In the genomic region with DNA sequence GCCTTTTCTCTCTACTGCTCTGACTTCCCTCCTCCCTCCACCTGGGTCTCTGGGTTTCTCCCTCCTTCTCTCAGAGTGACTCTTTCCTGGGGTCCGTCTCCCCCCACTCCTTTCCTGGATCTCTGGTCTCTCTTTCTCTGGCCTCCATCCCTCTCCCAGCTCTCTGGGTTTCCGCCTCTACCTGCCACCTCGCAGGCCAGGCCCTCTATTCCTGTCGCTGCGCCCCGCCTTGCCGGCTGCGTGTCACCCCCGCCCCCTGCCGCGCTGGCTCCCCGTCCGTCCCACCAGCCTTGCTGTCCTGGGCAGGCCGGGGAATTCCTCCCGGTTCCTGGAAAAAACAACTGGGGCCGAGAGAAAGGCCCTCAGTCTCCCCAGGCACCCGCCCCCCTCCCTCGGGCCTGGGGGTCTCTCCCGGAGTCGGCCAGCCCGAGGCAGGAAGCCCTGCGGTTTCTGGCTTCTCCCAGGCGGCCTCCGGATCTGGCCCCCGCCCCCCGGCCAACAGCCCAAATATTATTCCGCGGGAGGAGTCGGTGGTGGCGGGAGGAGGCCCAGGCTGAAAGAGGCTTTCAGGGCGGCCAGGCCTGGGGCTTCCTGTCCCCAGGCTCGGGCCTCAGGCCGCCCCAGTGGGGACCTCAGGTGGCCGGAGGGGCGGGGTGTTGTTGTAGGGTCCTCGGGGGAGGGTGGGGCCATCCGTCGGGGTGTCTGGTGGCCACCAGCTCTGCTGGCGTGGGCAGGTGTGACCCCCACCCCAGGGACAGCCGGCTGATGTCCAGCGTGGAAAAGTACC, we compare ENCODE assay signal across 3 cellular contexts.
TF ChIP-seq lines count a peak whose summit lies in the region.

No MANE protein-coding gene starts in this region.

TF ChIP-seq in IMR-90, 13 proteins besides CTCF, POLR2A, EP300 and RAD21:
- TF ChIP-seq, protein P1, sequence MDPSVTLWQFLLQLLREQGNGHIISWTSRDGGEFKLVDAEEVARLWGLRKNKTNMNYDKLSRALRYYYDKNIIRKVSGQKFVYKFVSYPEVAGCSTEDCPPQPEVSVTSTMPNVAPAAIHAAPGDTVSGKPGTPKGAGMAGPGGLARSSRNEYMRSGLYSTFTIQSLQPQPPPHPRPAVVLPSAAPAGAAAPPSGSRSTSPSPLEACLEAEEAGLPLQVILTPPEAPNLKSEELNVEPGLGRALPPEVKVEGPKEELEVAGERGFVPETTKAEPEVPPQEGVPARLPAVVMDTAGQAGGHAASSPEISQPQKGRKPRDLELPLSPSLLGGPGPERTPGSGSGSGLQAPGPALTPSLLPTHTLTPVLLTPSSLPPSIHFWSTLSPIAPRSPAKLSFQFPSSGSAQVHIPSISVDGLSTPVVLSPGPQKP (IDR thresholded peaks at IDR 0.05; ENCODE audit: borderline replicate concordance, low read depth, low read length): no peak
- TF ChIP-seq CHD1 (IDR thresholded peaks at IDR 0.05; ENCODE audit: low read depth, low read length) (no peak), MXI1 (IDR thresholded peaks at IDR 0.05; ENCODE audit: borderline replicate concordance, low read depth, low read length) (no peak), RFX5 (IDR thresholded peaks at IDR 0.05; ENCODE audit: low read depth, low read length) (no peak), MAZ (IDR thresholded peaks at IDR 0.05; ENCODE audit: borderline replicate concordance, low read depth, low read length) (peak; percentile 28; the same call in 1 of the 2 replicates)
TF ChIP-seq in IMR-90: peak in this region for 1.

TF ChIP-seq in GM12878, 131 proteins besides CTCF, POLR2A, EP300 and RAD21 (continues in another document):
- no peak for TF ChIP-seq RUNX3 (IDR thresholded peaks at IDR 0.05; ENCODE audit: low read length)
- TF ChIP-seq NKRF (conservative IDR thresholded peaks at IDR 0.05): no peak
- TF ChIP-seq, protein P2, sequence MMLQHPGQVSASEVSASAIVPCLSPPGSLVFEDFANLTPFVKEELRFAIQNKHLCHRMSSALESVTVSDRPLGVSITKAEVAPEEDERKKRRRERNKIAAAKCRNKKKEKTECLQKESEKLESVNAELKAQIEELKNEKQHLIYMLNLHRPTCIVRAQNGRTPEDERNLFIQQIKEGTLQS (IDR thresholded peaks at IDR 0.05; ENCODE audit: borderline replicate concordance, extremely low read depth, low read depth, low read length): no peak
- no peak for TF ChIP-seq RAD51 (IDR thresholded peaks at IDR 0.05)
- TF ChIP-seq MLLT1 (IDR thresholded peaks at IDR 0.05): peak; percentile 80
- TF ChIP-seq, protein P3, sequence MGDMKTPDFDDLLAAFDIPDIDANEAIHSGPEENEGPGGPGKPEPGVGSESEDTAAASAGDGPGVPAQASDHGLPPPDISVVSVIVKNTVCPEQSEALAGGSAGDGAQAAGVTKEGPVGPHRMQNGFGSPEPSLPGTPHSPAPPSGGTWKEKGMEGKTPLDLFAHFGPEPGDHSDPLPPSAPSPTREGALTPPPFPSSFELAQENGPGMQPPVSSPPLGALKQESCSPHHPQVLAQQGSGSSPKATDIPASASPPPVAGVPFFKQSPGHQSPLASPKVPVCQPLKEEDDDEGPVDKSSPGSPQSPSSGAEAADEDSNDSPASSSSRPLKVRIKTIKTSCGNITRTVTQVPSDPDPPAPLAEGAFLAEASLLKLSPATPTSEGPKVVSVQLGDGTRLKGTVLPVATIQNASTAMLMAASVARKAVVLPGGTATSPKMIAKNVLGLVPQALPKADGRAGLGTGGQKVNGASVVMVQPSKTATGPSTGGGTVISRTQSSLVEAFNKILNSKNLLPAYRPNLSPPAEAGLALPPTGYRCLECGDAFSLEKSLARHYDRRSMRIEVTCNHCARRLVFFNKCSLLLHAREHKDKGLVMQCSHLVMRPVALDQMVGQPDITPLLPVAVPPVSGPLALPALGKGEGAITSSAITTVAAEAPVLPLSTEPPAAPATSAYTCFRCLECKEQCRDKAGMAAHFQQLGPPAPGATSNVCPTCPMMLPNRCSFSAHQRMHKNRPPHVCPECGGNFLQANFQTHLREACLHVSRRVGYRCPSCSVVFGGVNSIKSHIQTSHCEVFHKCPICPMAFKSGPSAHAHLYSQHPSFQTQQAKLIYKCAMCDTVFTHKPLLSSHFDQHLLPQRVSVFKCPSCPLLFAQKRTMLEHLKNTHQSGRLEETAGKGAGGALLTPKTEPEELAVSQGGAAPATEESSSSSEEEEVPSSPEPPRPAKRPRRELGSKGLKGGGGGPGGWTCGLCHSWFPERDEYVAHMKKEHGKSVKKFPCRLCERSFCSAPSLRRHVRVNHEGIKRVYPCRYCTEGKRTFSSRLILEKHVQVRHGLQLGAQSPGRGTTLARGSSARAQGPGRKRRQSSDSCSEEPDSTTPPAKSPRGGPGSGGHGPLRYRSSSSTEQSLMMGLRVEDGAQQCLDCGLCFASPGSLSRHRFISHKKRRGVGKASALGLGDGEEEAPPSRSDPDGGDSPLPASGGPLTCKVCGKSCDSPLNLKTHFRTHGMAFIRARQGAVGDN (IDR thresholded peaks at IDR 0.05): no peak; the same call in 1 of the 2 replicates
- TF ChIP-seq YBX1 (IDR thresholded peaks at IDR 0.05): no peak
- TF ChIP-seq MXI1 (IDR thresholded peaks at IDR 0.05; ENCODE audit: low read depth, low read length): no peak
- TF ChIP-seq NFIC (IDR thresholded peaks at IDR 0.05; ENCODE audit: low read depth, low read length): no peak
- no peak for TF ChIP-seq ZNF217 (IDR thresholded peaks at IDR 0.05)
- no peak for TF ChIP-seq JUNB (IDR thresholded peaks at IDR 0.05)
- TF ChIP-seq IKZF1 (conservative IDR thresholded peaks at IDR 0.05): peak; percentile 75
- TF ChIP-seq TAF1 (IDR thresholded peaks at IDR 0.05; ENCODE audit: borderline replicate concordance, low read depth, low read length): 0 out of 2 replicates have a peak, but pooled peaks have one; percentile 10
- no peak for TF ChIP-seq SUPT20H (IDR thresholded peaks at IDR 0.05; ENCODE audit: borderline replicate concordance, control insufficient read depth, low read depth, low read length)
- TF ChIP-seq MTA3 (IDR thresholded peaks at IDR 0.05; ENCODE audit: borderline replicate concordance, low read length): no peak
- no peak for TF ChIP-seq NR2F1 (conservative IDR thresholded peaks at IDR 0.05)
- TF ChIP-seq RELA (IDR thresholded peaks at IDR 0.05; ENCODE audit: borderline replicate concordance, partially characterized antibody): no peak
- TF ChIP-seq ZSCAN29 (IDR thresholded peaks at IDR 0.05): no peak
- TF ChIP-seq ZNF274 (IDR thresholded peaks at IDR 0.05; ENCODE audit: insufficient read depth, insufficient read length): no peak
- no peak for TF ChIP-seq SUZ12 (IDR thresholded peaks at IDR 0.05; ENCODE audit: unreplicated experiment)
- peak; percentile 57 to 61 for TF ChIP-seq IKZF2 (IDR thresholded peaks at IDR 0.05)

TF ChIP-seq in liver, 16 proteins besides CTCF, POLR2A, EP300 and RAD21:
- TF ChIP-seq YY1 (IDR thresholded peaks at IDR 0.05) (peak; percentile 51), GABPA (IDR thresholded peaks at IDR 0.05 in 1 of 2, conservative IDR thresholded peaks at IDR 0.05 in 1 of 2) (no peak), NR2F2 (IDR thresholded peaks at IDR 0.05) (no peak), SP1 (IDR thresholded peaks at IDR 0.05) (peak; percentile 26), HNF4A (conservative IDR thresholded peaks at IDR 0.05) (no peak), FOXA2 (IDR thresholded peaks at IDR 0.05) (no peak), MAX (IDR thresholded peaks at IDR 0.05) (no peak), RXRA (IDR thresholded peaks at IDR 0.05) (no peak), REST (IDR thresholded peaks at IDR 0.05) (peak; percentile 26), HNF4G (IDR thresholded peaks at IDR 0.05) (no peak), TAF1 (conservative IDR thresholded peaks at IDR 0.05) (no peak), FOXA1 (IDR thresholded peaks at IDR 0.05) (no peak), EGR1 (IDR thresholded peaks at IDR 0.05; ENCODE audit: low read depth in 2 of 2) (peak in 1 of 2 donors; percentile 45)
- TF ChIP-seq, protein P2 (IDR thresholded peaks at IDR 0.05): no peak
- TF ChIP-seq, protein P4, sequence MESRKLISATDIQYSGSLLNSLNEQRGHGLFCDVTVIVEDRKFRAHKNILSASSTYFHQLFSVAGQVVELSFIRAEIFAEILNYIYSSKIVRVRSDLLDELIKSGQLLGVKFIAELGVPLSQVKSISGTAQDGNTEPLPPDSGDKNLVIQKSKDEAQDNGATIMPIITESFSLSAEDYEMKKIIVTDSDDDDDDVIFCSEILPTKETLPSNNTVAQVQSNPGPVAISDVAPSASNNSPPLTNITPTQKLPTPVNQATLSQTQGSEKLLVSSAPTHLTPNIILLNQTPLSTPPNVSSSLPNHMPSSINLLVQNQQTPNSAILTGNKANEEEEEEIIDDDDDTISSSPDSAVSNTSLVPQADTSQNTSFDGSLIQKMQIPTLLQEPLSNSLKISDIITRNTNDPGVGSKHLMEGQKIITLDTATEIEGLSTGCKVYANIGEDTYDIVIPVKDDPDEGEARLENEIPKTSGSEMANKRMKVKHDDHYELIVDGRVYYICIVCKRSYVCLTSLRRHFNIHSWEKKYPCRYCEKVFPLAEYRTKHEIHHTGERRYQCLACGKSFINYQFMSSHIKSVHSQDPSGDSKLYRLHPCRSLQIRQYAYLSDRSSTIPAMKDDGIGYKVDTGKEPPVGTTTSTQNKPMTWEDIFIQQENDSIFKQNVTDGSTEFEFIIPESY (IDR thresholded peaks at IDR 0.05): no peak
